ENCODE assay signal across 11 cellular contexts in the genomic region with DNA sequence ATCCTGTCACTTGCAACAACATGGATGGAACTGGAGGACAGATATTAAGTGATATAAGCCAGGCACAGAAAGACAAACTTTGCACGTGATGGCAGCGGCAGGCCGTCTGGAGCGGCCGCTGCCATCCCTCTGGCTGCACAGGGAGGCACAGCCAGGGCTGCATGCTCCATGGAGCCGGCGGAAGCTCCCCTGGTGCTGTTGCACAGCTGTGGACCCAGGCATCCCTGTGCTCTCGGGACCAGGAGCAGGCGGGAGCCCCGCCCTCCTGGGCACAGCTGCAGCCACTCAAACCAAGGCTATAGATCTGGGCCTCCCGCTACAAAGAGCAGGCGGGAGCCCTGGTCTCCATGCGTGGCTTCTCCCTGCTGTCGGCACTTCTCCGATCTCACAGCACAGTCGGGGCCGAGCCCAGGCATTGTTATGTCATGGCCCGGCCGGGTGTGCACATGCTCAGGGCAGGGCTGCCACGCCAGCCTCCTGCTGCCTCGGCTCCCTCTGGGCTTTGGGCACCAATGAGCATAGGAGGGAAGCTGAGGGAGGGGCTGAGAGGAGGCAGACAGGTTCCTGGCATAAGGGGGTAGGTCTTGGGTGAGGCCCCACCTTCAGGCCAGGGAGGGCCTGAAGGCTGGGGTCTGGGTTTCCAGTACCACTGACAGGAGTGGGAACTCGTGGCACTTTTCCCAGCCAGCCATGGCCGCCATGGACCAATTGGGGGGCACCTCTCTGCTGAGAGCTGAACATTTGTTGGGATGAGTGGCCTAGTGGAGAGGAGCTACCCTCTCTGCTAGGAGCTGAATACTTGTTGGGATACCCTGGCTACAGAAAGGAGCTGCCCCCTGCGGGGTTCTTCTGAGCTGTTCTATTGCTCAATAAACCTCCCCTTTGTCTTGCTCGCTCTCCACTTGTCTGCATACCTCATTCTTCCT. TPM values are rescaled to one million over a fixed set of nuclear protein-coding genes. Genes with fewer than 3 reads are reported as not detected.
A peak's percentile ranks its signal among the peaks of the same experiment; 100 is the strongest.
DNase-seq lines count a peak whose midpoint lies in the region; ATAC-seq, FAIRE-seq and TF ChIP-seq lines count a peak whose summit lies in the region.
"Had no signal": no experiment of that assay in that cellular context is flagged by ENCODE, and none has a peak within 500 bp of the region (broad histone marks: within the 10 kb centered on the region; RNA-seq: fewer than 3 reads in every experiment).

No MANE protein-coding gene starts in this region.

- DNase-seq in A549 (ENCODE audit: low read depth in 1 of 2, low spot score in 1 of 2) (no peak), GM23248 (peak; percentile 60), caudate nucleus (lab: John Stamatoyannopoulos, UW) (peak in 15 of 61 donors; percentile 12 to 56 (median 29)), urothelium cell line (ENCODE audit: low spot score) (no peak), NK-92 (lab: John Stamatoyannopoulos, UW; ENCODE audit: unreplicated experiment) (no peak), NCI-H226 (no peak)
- no peak for DNase-seq in activated naive CD4-positive, alpha-beta T cell (lab: John Stamatoyannopoulos, UW)
- DNase-seq: brain microvascular endothelial cell, mammary epithelial cell, occipital lobe had no signal

- no peak for TF ChIP-seq POLR2A in A549 (IDR thresholded peaks at IDR 0.05; ENCODE audit: low read length)

- H3K4me3 ChIP-seq in A549: no peak overlapping the region
- peak overlapping the region; percentile 41 for H3K4me3 ChIP-seq in GM23248
- peak overlapping the region in 1 of 2 donors; percentile 48 for H3K4me3 ChIP-seq in muscle layer of colon (ENCODE audit: low read depth in 1 of 2, low read length in 2 of 2)

- no peak overlapping the region for H3K4me2 ChIP-seq in A549
- H3K4me2 ChIP-seq in GM23248 (ENCODE audit: unreplicated experiment): peak overlapping the region; percentile 52

- H3K9me2 ChIP-seq in GM23248 (ENCODE audit: insufficient read depth): no peaks in the 10 kb centered on the region

- CTCF ChIA-PET in A549 (lab: Yijun Ruan, JAX): interaction anchor here (1.0 to 1.5 kb wide), 3 partner anchors 10 to 208 kb away, joined by 3 to 4 read pairs (median 3); no protein-coding TSS in a partner anchor

- peaks cover 19% of the 10 kb centered on the region for H3F3A ChIP-seq in GM23248 (ENCODE audit: insufficient read depth)

- 0 out of 2 replicates have a peak, but pooled peaks cover 7% of the 10 kb centered on the region for H3K36me3 ChIP-seq in GM23248 (ENCODE audit: low read depth)
- H3K36me3 ChIP-seq in muscle layer of colon (ENCODE audit: insufficient read depth, low read length): peaks cover under 1% of the 10 kb centered on the region
- H3K36me3 ChIP-seq: brain microvascular endothelial cell had no signal

- in situ Hi-C loops in GM23248 (cut with MboI): no loop called here

- no peak for TF ChIP-seq EP300 in A549 (IDR thresholded peaks at IDR 0.05)

- WGBS in A549 (ENCODE audit: missing lambda C conversion rate): 89% methylated on average over 18 of the region's 25 CpGs
- WGBS in GM23248 (ENCODE audit: low coverage in 1 of 2, low lambda C conversion rate in 2 of 2, missing lambda C conversion rate in 2 of 2), 2 experiments: 26 to 29% methylated on average over 22 to 25 of the region's 25 CpGs

- H4K20me1 ChIP-seq in GM23248 (ENCODE audit: insufficient read depth): no peaks in the 10 kb centered on the region

- TF ChIP-seq RAD21 in A549 (conservative IDR thresholded peaks at IDR 0.05 in 1 of 2, IDR thresholded peaks at IDR 0.05 in 1 of 2): no peak

- no peak for FAIRE-seq in A549 (lab: Jason Lieb, UNC)
- no peak for FAIRE-seq in urothelium cell line (lab: Jason Lieb, UNC)

- H3K9ac ChIP-seq in GM23248 (no peak overlapping the region), muscle layer of colon (ENCODE audit: low read length) (no peak overlapping the region)

- no peak for TF ChIP-seq CTCF in A549 (IDR thresholded peaks at IDR 0.05)

- H3K9me3 ChIP-seq in A549 (peaks cover 12% of the 10 kb centered on the region), GM23248 (ENCODE audit: low read depth) (peaks cover 3% of the 10 kb centered on the region), muscle layer of colon (ENCODE audit: low read length) (no peaks in the 10 kb centered on the region)

- H3K27ac ChIP-seq in A549: no peak overlapping the region
- no peak overlapping the region for H3K27ac ChIP-seq in GM23248
- H3K27ac ChIP-seq in caudate nucleus (ENCODE audit: low read depth, low read length): peak overlapping the region; percentile 54
- H3K27ac ChIP-seq in muscle layer of colon (ENCODE audit: low read depth, low read length): peak overlapping the region; percentile 74
- H3K27ac ChIP-seq: brain microvascular endothelial cell had no signal

- POLR2A ChIA-PET in A549 (lab: Yijun Ruan, JAX): no interaction called here

- no peaks in the 10 kb centered on the region for H3K27me3 ChIP-seq in GM23248 (replicated peaks; ENCODE audit: insufficient read depth)
- H3K27me3 ChIP-seq in muscle layer of colon (ENCODE audit: control insufficient read depth in 1 of 2, insufficient read depth in 2 of 2, low read length in 2 of 2): no peaks in the 10 kb centered on the region
- H3K27me3 ChIP-seq: brain microvascular endothelial cell had no signal

- peak; percentile 28 to 47; a peak in 4 of 6 replicates for ATAC-seq in A549

- H3K4me1 ChIP-seq in A549: no peaks in the 10 kb centered on the region
- no peaks in the 10 kb centered on the region for H3K4me1 ChIP-seq in GM23248 (ENCODE audit: insufficient read depth)
- H3K4me1 ChIP-seq in muscle layer of colon (ENCODE audit: insufficient read depth, low read length): peaks cover 24% of the 10 kb centered on the region

- no peaks in the 10 kb centered on the region for H3K79me2 ChIP-seq in GM23248 (ENCODE audit: insufficient read depth)

- peak overlapping the region; percentile 37 for H2AFZ ChIP-seq in GM23248

TF ChIP-seq in A549, 52 proteins besides CTCF, POLR2A, EP300 and RAD21 (continues in another document):
- TF ChIP-seq MAFK (IDR thresholded peaks at IDR 0.05; ENCODE audit: partially characterized antibody) (no peak), ZNF302 (CRISPR knock-in tag; IDR thresholded peaks at IDR 0.05) (no peak), JUNB (IDR thresholded peaks at IDR 0.05) (no peak), NPAS2 (CRISPR knock-in tag; IDR thresholded peaks at IDR 0.05; ENCODE audit: borderline replicate concordance) (no peak), FOSB (CRISPR knock-in tag; IDR thresholded peaks at IDR 0.05) (no peak), KDM1A (IDR thresholded peaks at IDR 0.05; ENCODE audit: low read depth) (no peak), SREBF2 (IDR thresholded peaks at IDR 0.05) (no peak), ESRRA (IDR thresholded peaks at IDR 0.05; ENCODE audit: borderline replicate concordance, low read length) (no peak), PHF8 (IDR thresholded peaks at IDR 0.05; ENCODE audit: borderline replicate concordance, low read depth) (no peak)
- TF ChIP-seq, protein P1, sequence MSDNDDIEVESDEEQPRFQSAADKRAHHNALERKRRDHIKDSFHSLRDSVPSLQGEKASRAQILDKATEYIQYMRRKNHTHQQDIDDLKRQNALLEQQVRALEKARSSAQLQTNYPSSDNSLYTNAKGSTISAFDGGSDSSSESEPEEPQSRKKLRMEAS (IDR thresholded peaks at IDR 0.05): no peak
- TF ChIP-seq, protein P2, sequence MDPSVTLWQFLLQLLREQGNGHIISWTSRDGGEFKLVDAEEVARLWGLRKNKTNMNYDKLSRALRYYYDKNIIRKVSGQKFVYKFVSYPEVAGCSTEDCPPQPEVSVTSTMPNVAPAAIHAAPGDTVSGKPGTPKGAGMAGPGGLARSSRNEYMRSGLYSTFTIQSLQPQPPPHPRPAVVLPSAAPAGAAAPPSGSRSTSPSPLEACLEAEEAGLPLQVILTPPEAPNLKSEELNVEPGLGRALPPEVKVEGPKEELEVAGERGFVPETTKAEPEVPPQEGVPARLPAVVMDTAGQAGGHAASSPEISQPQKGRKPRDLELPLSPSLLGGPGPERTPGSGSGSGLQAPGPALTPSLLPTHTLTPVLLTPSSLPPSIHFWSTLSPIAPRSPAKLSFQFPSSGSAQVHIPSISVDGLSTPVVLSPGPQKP (IDR thresholded peaks at IDR 0.05; ENCODE audit: low read depth, low read length): no peak

RNA-seq across cellular contexts. Expression of a gene that starts 16.7 kb away (rescaled TPM):
- polyA plus RNA-seq in A549 (2011; rRNA removed) (20.5 and 25.9 TPM in 2 replicates), A549 (2017; fragmentation: RNase III; extraction: RNeasy Plus Mini Kit Qiagen cat#74134 plus additional on column Dnase treatment) (14.5 to 17.9 TPM (median 14.5 TPM) in 3 replicates), GM23248 (2016; fragmentation: Nextera tagmentation; extraction: Ambion mirVana) (21.3 and 24.4 TPM in 2 replicates)
- polyA plus RNA-seq in A549 (2012; cell fraction: cytosol; rRNA removed): 7.4 and 9.5 TPM in 2 replicates
- polyA plus RNA-seq in A549 (2012; cell fraction: nucleus; rRNA removed): 7.8 and 9.6 TPM in 2 replicates
- 14.7 and 16.8 TPM in 2 replicates for polyA minus RNA-seq in A549 (2011; rRNA and poly(A)+ RNA removed)
- 8.5 and 12.6 TPM in 2 replicates for total RNA-seq in GM23248 (2014; rRNA removed; shearing (Covaris generic))

RNA-seq across cellular contexts. Expression of a gene that starts 16.9 kb away (rescaled TPM):
- polyA plus RNA-seq in A549 (2011; rRNA removed) (109 and 120 TPM in 2 replicates), A549 (2017; fragmentation: RNase III; extraction: RNeasy Plus Mini Kit Qiagen cat#74134 plus additional on column Dnase treatment) (108 to 116 TPM (median 114 TPM) in 3 replicates), GM23248 (2016; fragmentation: Nextera tagmentation; extraction: Ambion mirVana) (256 and 264 TPM in 2 replicates)
- polyA plus RNA-seq in A549 (2012; cell fraction: cytosol; rRNA removed): 142 and 167 TPM in 2 replicates
- 143 and 176 TPM in 2 replicates for polyA plus RNA-seq in A549 (2012; cell fraction: nucleus; rRNA removed)
- 119 and 138 TPM in 2 replicates for polyA minus RNA-seq in A549 (2011; rRNA and poly(A)+ RNA removed)
- 211 and 242 TPM in 2 replicates for total RNA-seq in GM23248 (2014; rRNA removed; shearing (Covaris generic))

RNA-seq across cellular contexts. Expression of a gene that starts 25.3 kb away (rescaled TPM):
- polyA plus RNA-seq in A549 (2011; rRNA removed) (174 and 242 TPM in 2 replicates), A549 (2017; fragmentation: RNase III; extraction: RNeasy Plus Mini Kit Qiagen cat#74134 plus additional on column Dnase treatment) (124 to 138 TPM (median 135 TPM) in 3 replicates), GM23248 (2016; fragmentation: Nextera tagmentation; extraction: Ambion mirVana) (171 and 172 TPM in 2 replicates)
- polyA plus RNA-seq in A549 (2012; cell fraction: cytosol; rRNA removed): 206 and 229 TPM in 2 replicates
- 128 and 138 TPM in 2 replicates for polyA plus RNA-seq in A549 (2012; cell fraction: nucleus; rRNA removed)
- 170 and 186 TPM in 2 replicates for polyA minus RNA-seq in A549 (2011; rRNA and poly(A)+ RNA removed)
- total RNA-seq in GM23248 (2014; rRNA removed; shearing (Covaris generic)): 35.5 and 67.9 TPM in 2 replicates

RNA-seq across cellular contexts. Expression of a gene that starts 32.5 kb away (rescaled TPM):
- polyA plus RNA-seq in A549 (2011; rRNA removed) (53.2 and 63.0 TPM in 2 replicates), A549 (2017; fragmentation: RNase III; extraction: RNeasy Plus Mini Kit Qiagen cat#74134 plus additional on column Dnase treatment) (32.3 to 41.6 TPM (median 40.7 TPM) in 3 replicates), GM23248 (2016; fragmentation: Nextera tagmentation; extraction: Ambion mirVana) (65.2 and 66.3 TPM in 2 replicates)
- 29.5 and 35.1 TPM in 2 replicates for polyA plus RNA-seq in A549 (2012; cell fraction: cytosol; rRNA removed)
- polyA plus RNA-seq in A549 (2012; cell fraction: nucleus; rRNA removed): 56.8 and 86.6 TPM in 2 replicates
- polyA minus RNA-seq in A549 (2011; rRNA and poly(A)+ RNA removed): 55.1 and 65.6 TPM in 2 replicates
- total RNA-seq in GM23248 (2014; rRNA removed; shearing (Covaris generic)): 37.6 and 47.6 TPM in 2 replicates

Comparison
In these comparisons a context has a peak if more than half of its experiments do, and no peak if none do; other contexts are left out.
1. H3K27ac ChIP-seq: peak in caudate nucleus (single experiment) and muscle layer of colon (single experiment); none in A549 (0 of 2) and GM23248 (single experiment).